Comparison of ENCODE assay signal across 1 cellular context in the genomic region with DNA sequence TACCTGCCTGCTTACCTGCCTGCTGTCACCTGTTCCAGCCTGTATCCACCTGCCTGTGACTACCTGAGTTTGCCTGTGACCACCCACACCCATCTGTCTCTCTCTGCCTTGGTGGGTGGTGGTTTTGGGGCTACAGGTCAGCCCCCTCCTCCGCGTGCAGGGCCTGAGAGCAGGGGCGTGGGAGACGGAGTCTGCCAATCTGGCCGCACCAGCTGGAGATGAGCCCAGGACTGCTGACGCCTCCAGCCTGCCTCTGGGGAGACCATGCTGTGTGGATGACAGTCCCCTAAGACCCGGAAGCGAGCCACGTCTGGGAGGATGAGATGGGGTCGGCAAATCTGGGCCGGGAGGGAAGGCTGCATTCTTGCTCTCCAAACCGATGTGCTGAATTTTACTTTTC.
TF ChIP-seq lines count a peak whose summit lies in the region.

No MANE protein-coding gene starts in this region.

TF ChIP-seq in HEK293, 187 proteins besides CTCF, POLR2A, EP300 and RAD21:
- TF ChIP-seq EGR2 (tag by site-specific recombination; IDR thresholded peaks at IDR 0.05; ENCODE audit: low read depth) (peak; percentile 77), ZFHX2 (tag by site-specific recombination; conservative IDR thresholded peaks at IDR 0.05) (peak; percentile 78), ZNF24 (tag by site-specific recombination; IDR thresholded peaks at IDR 0.05) (no peak), PRDM1 (tag by site-specific recombination; IDR thresholded peaks at IDR 0.05) (no peak), FEZF1 (tag by site-specific recombination; IDR thresholded peaks at IDR 0.05) (no peak), ZNF785 (tag by site-specific recombination; IDR thresholded peaks at IDR 0.05) (no peak), ZNF626 (tag by site-specific recombination; IDR thresholded peaks at IDR 0.05) (no peak), ZNF112 (tag by site-specific recombination; IDR thresholded peaks at IDR 0.05) (no peak)
